8 cellular contexts compared by ENCODE assay signal in genomic region chr6:144095134-144096002, GRCh38. TPM values are rescaled to one million over a fixed set of nuclear protein-coding genes. Genes with fewer than 3 reads are reported as not detected.
DNase-seq lines count a peak whose midpoint lies in the region; ATAC-seq, FAIRE-seq and TF ChIP-seq lines count a peak whose summit lies in the region.

SF3B5 (minus strand) TSS chr6:144095573; CDS start chr6:144095497, 76 bp downstream.

- BruUV-seq in HepG2 (replicated peaks; lab: Mats Ljungman, UMichigan) = TSS peak; percentile 92

- H3K4me3 Mint-ChIP-seq in activated CD4-positive, alpha-beta memory T cell treated with anti-CD3 and anti-CD28 coated beads for 36 hours = peak within 1 kb of the TSS; percentile 93

- CTCF ChIA-PET in activated CD4-positive, alpha-beta memory T cell treated with anti-CD3 and anti-CD28 coated beads for 36 hours (lab: Charles Lee) = interaction anchor here (0.6 to 3.9 kb wide), 3 partner anchors 30 to 441 kb away, joined by 3 to 23 read pairs (median 3); no protein-coding TSS in a partner anchor
- CTCF ChIA-PET in HepG2 (lab: Yijun Ruan, JAX; ENCODE audit: low intra/inter-chr PET ratio, low total read pairs) = no interaction called here

- TF ChIP-seq CTCF in HepG2 (CRISPR knock-in tag; IDR thresholded peaks at IDR 0.05) = no peak; the same call in 1 of the 2 replicates

- POLR2A ChIA-PET in activated CD4-positive, alpha-beta memory T cell treated with anti-CD3 and anti-CD28 coated beads for 36 hours (lab: Charles Lee) = interaction anchor here (0.6 to 1.9 kb wide), 9 partner anchors 10 to 304 kb away, joined by 3 to 14 read pairs (median 3); partner anchors contain the start of gene LTV1
- POLR2A ChIA-PET in HepG2 (lab: Yijun Ruan, JAX) = interaction anchor here (0.7 to 1.3 kb wide), 3 partner anchors 29 to 158 kb away, joined by 3 read pairs; no protein-coding TSS in a partner anchor

- H3K4me2 ChIP-seq in HepG2 (ENCODE audit: low read depth, low read length) = peak within 1 kb of the TSS; percentile 89

- intact Hi-C loops in activated CD4-positive, alpha-beta memory T cell treated with anti-CD3 and anti-CD28 coated beads for 36 hours (cut with micrococcal nuclease) = loop anchor here (1.0 to 5.0 kb wide), 11 partner anchors 31 to 584 kb away; partner anchors contain the start of genes FUCA2 and LTV1
- intact Hi-C loops in HepG2 (cut with micrococcal nuclease; ENCODE audit: unreplicated experiment) = no loop called here

- H3K4me1 ChIP-seq in HepG2 (ENCODE audit: insufficient read depth, low read length) = peaks cover 36% of the 10 kb centered on the region

- no peaks in the 10 kb centered on the region for H3K27me3 Mint-ChIP-seq in activated CD4-positive, alpha-beta memory T cell treated with anti-CD3 and anti-CD28 coated beads for 36 hours

- H3K27ac ChIP-seq in HepG2 (ENCODE audit: extremely low read length, insufficient read depth, low read length) = peak within 1 kb of the TSS; percentile 83

- no peaks in the 10 kb centered on the region for H3K9me3 ChIP-seq in HepG2 (ENCODE audit: low read length)

- peak; percentile 97 for FAIRE-seq in HepG2 (lab: Jason Lieb, UNC)

- in situ Hi-C loops in HepG2 (cut with HindIII; ENCODE audit: extremely low pct_ligation_motif_present, low pct_unique_long_range_greater_than_20kb) = loop anchor here (5.0 kb wide), 1 partner anchor 122 kb away; no protein-coding TSS in a partner anchor

- H2AFZ ChIP-seq in HepG2 (ENCODE audit: low read length) = peak within 1 kb of the TSS; percentile 64

- ATAC-seq in GM19438 (IDR thresholded peaks at IDR 0.05; ENCODE audit: low read depth, unreplicated experiment) (peak; percentile 94), HG03575 (IDR thresholded peaks at IDR 0.05; ENCODE audit: extremely low read depth, insufficient number of reproducible peaks, low FRiP score, unreplicated experiment) (peak; percentile 82), HepG2 (peak; percentile 96)

- H3K27me3 ChIP-seq in HepG2 (ENCODE audit: control insufficient read depth in 1 of 2, insufficient read depth in 2 of 2, low read length in 2 of 2) = no peaks in the 10 kb centered on the region; a peak in 1 of 5 replicates

- TF ChIP-seq EP300 in HepG2 (IDR thresholded peaks at IDR 0.05; ENCODE audit: low read depth in 2 of 2, low read length in 2 of 2) (peak in 1 of 2 experiments; percentile 30; a peak in 1 of 4 replicates), HepG2 (CRISPR knock-in tag; IDR thresholded peaks at IDR 0.05; ENCODE audit: borderline replicate concordance) (peak; percentile 73)

- peak within 1 kb of the TSS; percentile 96 for H3K27ac Mint-ChIP-seq in activated CD4-positive, alpha-beta memory T cell treated with anti-CD3 and anti-CD28 coated beads for 36 hours

- peak; percentile 99 for TF ChIP-seq POLR2A in HepG2 (IDR thresholded peaks at IDR 0.05; ENCODE audit: insufficient read depth in 1 of 2, low read depth in 2 of 2, low read length in 2 of 2)

- peak; percentile 100 for DNase-seq in CD1c-positive myeloid dendritic cell (ENCODE audit: extremely low spot score)
- peak; percentile 96 for DNase-seq in NCI-H82 treated with DMSO at 0.1 percent for 48 hours (lab: John Stamatoyannopoulos, UW; ENCODE audit: unreplicated experiment)
- peak; percentile 99 for DNase-seq in activated CD4-positive, alpha-beta memory T cell treated with anti-CD3 and anti-CD28 coated beads for 36 hours
- peak; percentile 100 for DNase-seq in dermis microvascular lymphatic vessel endothelial cell (ENCODE audit: low read depth in 2 of 2)
- DNase-seq in HepG2 (ENCODE audit: low spot score) = peak; percentile 100
- peak; percentile 97 for DNase-seq in stimulated activated CD4-positive, alpha-beta T cell treated with anti-CD3 and anti-CD28 coated beads, Interleukin-4, amount 100 ng/mL, for 1 hour

- under 1% methylated on average over 56 of the region's 60 CpGs for WGBS in HepG2 (ENCODE audit: low lambda C conversion rate)

- no peaks in the 10 kb centered on the region for H4K20me1 ChIP-seq in HepG2 (ENCODE audit: insufficient read depth, low read length)

- H3K9me3 Mint-ChIP-seq in activated CD4-positive, alpha-beta memory T cell treated with anti-CD3 and anti-CD28 coated beads for 36 hours = no peaks in the 10 kb centered on the region

- peak within 1 kb of the TSS; percentile 88 to 100 (median 98) for H3K4me3 ChIP-seq in HepG2 (replicated peaks in 1 of 3; ENCODE audit: insufficient read depth in 1 of 3, low read depth in 2 of 3, low read length in 3 of 3)

- no peaks in the 10 kb centered on the region for H3K36me3 ChIP-seq in HepG2 (replicated peaks in 1 of 2; ENCODE audit: control insufficient read depth in 1 of 2, insufficient read depth in 2 of 2, low read length in 2 of 2)

- H3K4me1 Mint-ChIP-seq in activated CD4-positive, alpha-beta memory T cell treated with anti-CD3 and anti-CD28 coated beads for 36 hours (ENCODE audit: low read depth) = peaks cover 25% of the 10 kb centered on the region

- peaks cover 20% of the 10 kb centered on the region for H3K79me2 ChIP-seq in HepG2 (ENCODE audit: insufficient read depth, low read length)

- TF ChIP-seq RAD21 in HepG2 (CRISPR knock-in tag; IDR thresholded peaks at IDR 0.05) = peak; percentile 7; the same call in 1 of the 2 replicates

- peak within 1 kb of the TSS; percentile 91 for H3K9ac ChIP-seq in HepG2 (ENCODE audit: insufficient read depth, low read depth, low read length)

- H3K36me3 Mint-ChIP-seq in activated CD4-positive, alpha-beta memory T cell treated with anti-CD3 and anti-CD28 coated beads for 36 hours = peaks cover 6% of the 10 kb centered on the region

TF ChIP-seq in HepG2, 621 proteins besides CTCF, POLR2A, EP300 and RAD21 (continues in another document):
- TF ChIP-seq CBFB (CRISPR knock-in tag; IDR thresholded peaks at IDR 0.05) (peak; percentile 87), CCAR2 (optimal IDR thresholded peaks at IDR 0.05; ENCODE audit: low read depth, low read length) (no peak), ZNF691 (CRISPR knock-in tag; IDR thresholded peaks at IDR 0.05; ENCODE audit: borderline replicate concordance, low read depth) (peak; percentile 96; the same call in 1 of the 2 replicates), NR2C2 (CRISPR knock-in tag; IDR thresholded peaks at IDR 0.05; ENCODE audit: borderline replicate concordance) (peak; percentile 93), ZBTB44 (CRISPR knock-in tag; IDR thresholded peaks at IDR 0.05) (no peak), FOXA1 (IDR thresholded peaks at IDR 0.05) (0 out of 2 replicates have a peak, but pooled peaks have one; percentile 47), FOXA1 (CRISPR knock-in tag; IDR thresholded peaks at IDR 0.05) (peak; percentile 58), E2F5 (CRISPR knock-in tag; conservative IDR thresholded peaks at IDR 0.05) (peak; percentile 72)

RNA-seq across cellular contexts. Expression of gene SF3B5, which starts in this region (rescaled TPM):
- total RNA-seq in activated CD4-positive, alpha-beta memory T cell treated with anti-CD3 and anti-CD28 coated beads for 36 hours = 100 to 1,000 TPM; 162 to 171 TPM
- total RNA-seq in dermis microvascular lymphatic vessel endothelial cell = 81.3 and 90.9 TPM in 2 replicates
- total RNA-seq in HepG2 (2016; rRNA removed; fragmentation: Illumina TruSeq; extraction: Trizol) = 263 and 346 TPM in 2 replicates
- 104 and 124 TPM in 2 replicates for total RNA-seq in HepG2 (2016; cell fraction: cytosol; rRNA removed; fragmentation: Illumina TruSeq; extraction: Trizol; ENCODE audit: low read depth)
- 265 and 405 TPM in 2 replicates for total RNA-seq in HepG2 (2016; cell fraction: insoluble cytoplasmic fraction; rRNA removed; fragmentation: Illumina TruSeq; extraction: Trizol)
- 116 and 142 TPM in 2 replicates for total RNA-seq in HepG2 (2016; cell fraction: membrane; rRNA removed; fragmentation: Illumina TruSeq; extraction: Trizol)
- total RNA-seq in HepG2 (2016; cell fraction: nucleus; rRNA removed; fragmentation: Illumina TruSeq; extraction: Trizol) = 87.5 and 103 TPM in 2 replicates
- 292 and 294 TPM in 2 replicates for polyA plus RNA-seq in HepG2 (2011; rRNA removed)
- polyA plus RNA-seq in HepG2 (2011; cell fraction: cytosol; rRNA removed) = 334 and 504 TPM in 2 replicates
- polyA plus RNA-seq in HepG2 (2011; cell fraction: nucleus; rRNA removed) = 112 and 124 TPM in 2 replicates
- 110 and 133 TPM in 2 replicates for polyA plus RNA-seq in HepG2 (2012)
- polyA plus RNA-seq in HepG2 (2016; cell fraction: cytosol; fragmentation: Illumina TruSeq; extraction: Trizol; ENCODE audit: low read depth) = 115 and 146 TPM in 2 replicates
- 417 and 449 TPM in 2 replicates for polyA plus RNA-seq in HepG2 (2016; cell fraction: insoluble cytoplasmic fraction; fragmentation: Illumina TruSeq; extraction: Trizol; ENCODE audit: low read depth)
- polyA plus RNA-seq in HepG2 (2016; cell fraction: membrane; fragmentation: Illumina TruSeq; extraction: Trizol; ENCODE audit: low read depth) = 111 and 138 TPM in 2 replicates
- polyA plus RNA-seq in HepG2 (2016; cell fraction: nucleus; fragmentation: Illumina TruSeq; extraction: Trizol; ENCODE audit: insufficient read depth, low read depth) = 162 and 180 TPM in 2 replicates
- polyA minus RNA-seq in HepG2 (2011; rRNA and poly(A)+ RNA removed; ENCODE audit: low replicate concordance) = 275 and 292 TPM in 2 replicates
- polyA minus RNA-seq in HepG2 (2011; cell fraction: cytosol; rRNA and poly(A)+ RNA removed) = 65.1 and 84.0 TPM in 2 replicates
- polyA minus RNA-seq in HepG2 (2011; cell fraction: nucleus; rRNA and poly(A)+ RNA removed) = 34.2 and 34.9 TPM in 2 replicates

Comparison
In these comparisons a context has a peak if more than half of its experiments do, and no peak if none do; other contexts are left out.
1. Peak in every context shown above with its lines: DNase-seq, ATAC-seq, H3K4me3 ChIP-seq and H3K27ac ChIP-seq.